Comparison of ENCODE assay signal across 9 cellular contexts in genomic region chr3:76024640-76025039, GRCh38.
DNase-seq lines count a peak whose midpoint lies in the region; ATAC-seq and TF ChIP-seq lines count a peak whose summit lies in the region.
"Had no signal": no experiment of that assay in that cellular context is flagged by ENCODE, and none has a peak within 500 bp of the region (broad histone marks: within the 10 kb centered on the region; RNA-seq: fewer than 3 reads in every experiment).

No MANE protein-coding gene starts in this region.

- H3K4me1 Mint-ChIP-seq in activated CD4-positive, alpha-beta memory T cell treated with anti-CD3 and anti-CD28 coated beads, Interleukin-2, amount 10 ng/mL, durations not matched to agents 7 days and 5 days = no peaks in the 10 kb centered on the region
- no peaks in the 10 kb centered on the region for H3K4me1 Mint-ChIP-seq in T-helper 17 cell

- no peaks in the 10 kb centered on the region for H3K27me3 Mint-ChIP-seq in activated CD4-positive, alpha-beta memory T cell treated with anti-CD3 and anti-CD28 coated beads, Interleukin-2, amount 10 ng/mL, durations not matched to agents 7 days and 5 days
- H3K27me3 Mint-ChIP-seq in T-helper 17 cell = no peaks in the 10 kb centered on the region

- no peaks in the 10 kb centered on the region for H3K27me3 ChIP-seq in BJ (ENCODE audit: control insufficient read depth, insufficient read depth, low read length)
- H3K27me3 ChIP-seq in WERI-Rb-1 (ENCODE audit: insufficient read depth, low read depth, severe bottlenecking) = no peaks in the 10 kb centered on the region

- H3K36me3 ChIP-seq in BJ (ENCODE audit: control insufficient read depth, insufficient read depth, low read length) (no peaks in the 10 kb centered on the region), WERI-Rb-1 (no peaks in the 10 kb centered on the region)

- H3K4me3 ChIP-seq in BJ (ENCODE audit: low read depth, low read length) (no peak overlapping the region), WERI-Rb-1 (ENCODE audit: low read depth, low read length) (no peak overlapping the region)

- no peak for DNase-seq in BJ (ENCODE audit: low read depth)
- DNase-seq in HT-29 (ENCODE audit: low spot score) = peak; percentile 17
- no peak for DNase-seq in WERI-Rb-1
- peak; percentile 23 for DNase-seq in kidney glomerular epithelial cell (lab: John Stamatoyannopoulos, UW)
- DNase-seq in activated CD4-positive, alpha-beta memory T cell treated with anti-CD3 and anti-CD28 coated beads, Interleukin-2, amount 10 ng/mL, durations not matched to agents 7 days and 5 days = no peak
- DNase-seq in T-helper 17 cell = no peak

- H3K27ac ChIP-seq in WERI-Rb-1 = no peak overlapping the region

- TF ChIP-seq CTCF in BJ (IDR thresholded peaks at IDR 0.05; ENCODE audit: insufficient read depth, low read depth, low read length) (peak; percentile 33; the same call in 1 of the 2 replicates), WERI-Rb-1 (IDR thresholded peaks at IDR 0.05; ENCODE audit: low read depth, low read length) (0 out of 2 replicates have a peak, but pooled peaks have one; percentile 26)

- H3K9me3 Mint-ChIP-seq in activated CD4-positive, alpha-beta memory T cell treated with anti-CD3 and anti-CD28 coated beads, Interleukin-2, amount 10 ng/mL, durations not matched to agents 7 days and 5 days = peaks cover 4% of the 10 kb centered on the region

- CTCF ChIA-PET in BJ (lab: Yijun Ruan, JAX) = no interaction called here
- CTCF ChIA-PET in activated CD4-positive, alpha-beta memory T cell treated with anti-CD3 and anti-CD28 coated beads, Interleukin-2, amount 10 ng/mL, durations not matched to agents 7 days and 5 days (lab: Charles Lee) = no interaction called here

- POLR2A ChIA-PET in BJ (lab: Charles Lee) = no interaction called here
- POLR2A ChIA-PET in activated CD4-positive, alpha-beta memory T cell treated with anti-CD3 and anti-CD28 coated beads, Interleukin-2, amount 10 ng/mL, durations not matched to agents 7 days and 5 days (lab: Charles Lee) = no interaction called here

- H3K9me3 ChIP-seq in WERI-Rb-1 (ENCODE audit: severe bottlenecking) (no peaks in the 10 kb centered on the region), T-helper 17 cell (ENCODE audit: control insufficient read depth, low read length, poor library complexity, severe bottlenecking) (no peaks in the 10 kb centered on the region)

- no peak overlapping the region for H3K27ac Mint-ChIP-seq in activated CD4-positive, alpha-beta memory T cell treated with anti-CD3 and anti-CD28 coated beads, Interleukin-2, amount 10 ng/mL, durations not matched to agents 7 days and 5 days
- H3K27ac Mint-ChIP-seq in T-helper 17 cell = no peak overlapping the region
- H3K27ac Mint-ChIP-seq: activated naive CD4-positive, alpha-beta T cell treated with anti-CD3 and anti-CD28 coated beads, Interleukin-2, amount 50 U/mL, for 72 hours had no signal

- H3K36me3 Mint-ChIP-seq in activated CD4-positive, alpha-beta memory T cell treated with anti-CD3 and anti-CD28 coated beads, Interleukin-2, amount 10 ng/mL, durations not matched to agents 7 days and 5 days (ENCODE audit: low read depth) = no peaks in the 10 kb centered on the region
- no peaks in the 10 kb centered on the region for H3K36me3 Mint-ChIP-seq in T-helper 17 cell (ENCODE audit: low read depth)
- H3K36me3 Mint-ChIP-seq: activated naive CD4-positive, alpha-beta T cell treated with anti-CD3 and anti-CD28 coated beads, Interleukin-2, amount 50 U/mL, for 72 hours had no signal

- no peak for ATAC-seq in HG02798 (IDR thresholded peaks at IDR 0.05; ENCODE audit: poor library complexity, unreplicated experiment)
- no peak for ATAC-seq in T-helper 17 cell
- no peak for ATAC-seq in HG02840 (IDR thresholded peaks at IDR 0.05; ENCODE audit: low FRiP score, unreplicated experiment)
- ATAC-seq: activated naive CD4-positive, alpha-beta T cell treated with anti-CD3 and anti-CD28 coated beads, Interleukin-2, amount 50 U/mL, for 72 hours had no signal

- no peak overlapping the region for H3K4me3 Mint-ChIP-seq in activated CD4-positive, alpha-beta memory T cell treated with anti-CD3 and anti-CD28 coated beads, Interleukin-2, amount 10 ng/mL, durations not matched to agents 7 days and 5 days
- no peak overlapping the region for H3K4me3 Mint-ChIP-seq in T-helper 17 cell

Comparison
In these comparisons a context has a peak if more than half of its experiments do, and no peak if none do; other contexts are left out.
1. DNase-seq: peak in HT-29 (single experiment) and kidney glomerular epithelial cell (single experiment); none in BJ (single experiment), WERI-Rb-1 (single experiment), activated CD4-positive, alpha-beta memory T cell treated with anti-CD3 and anti-CD28 coated beads, Interleukin-2, amount 10 ng/mL, durations not matched to agents 7 days and 5 days (single experiment) and T-helper 17 cell (0 of 3).